ENCODE assay signal across 6 cellular contexts in the genomic region with DNA sequence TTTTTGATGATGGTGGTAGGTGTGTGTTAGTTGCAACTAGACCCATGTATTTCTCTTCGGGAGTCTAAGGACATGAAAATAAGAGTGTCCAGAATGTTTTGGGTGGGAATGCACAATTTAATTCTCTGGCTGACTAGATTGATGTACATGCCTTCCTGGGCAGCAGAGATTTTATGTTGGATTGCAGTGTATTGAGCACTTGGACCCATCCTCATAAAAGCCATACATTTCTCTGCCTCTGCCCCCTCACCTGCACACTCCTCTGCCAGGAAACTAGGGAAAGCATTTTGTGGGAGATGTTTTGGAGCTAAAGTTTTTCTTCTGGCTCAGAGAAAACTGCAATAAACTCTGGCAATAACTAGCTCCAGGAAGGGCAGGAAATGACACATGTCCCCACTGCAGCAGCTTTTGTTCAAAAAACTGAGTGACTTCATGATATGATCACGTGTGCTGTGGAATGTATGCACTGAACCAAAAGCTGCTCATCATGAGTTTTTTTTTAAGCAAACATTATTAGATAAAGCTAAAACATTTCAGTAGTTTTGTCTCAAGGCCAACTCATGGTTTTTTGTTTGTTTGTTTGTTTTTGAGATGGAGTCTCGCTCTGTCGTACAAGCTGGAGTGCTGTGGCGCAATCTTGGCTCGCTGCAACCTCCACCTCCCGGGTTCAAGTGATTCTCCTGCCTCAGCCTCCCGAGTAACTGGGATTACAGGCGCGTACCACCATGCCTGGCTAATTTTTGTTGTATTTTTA.
DNase-seq lines count a peak whose midpoint lies in the region; ATAC-seq and TF ChIP-seq lines count a peak whose summit lies in the region.

No MANE protein-coding gene starts in this region.

- POLR2A ChIA-PET in HEK293 (lab: Yijun Ruan, JAX), result interaction anchor here (0.6 to 1.3 kb wide), 3 partner anchors 15 to 34 kb away, joined by 3 to 4 read pairs (median 3); a partner anchor contains a TSS

- peak; percentile 70 for DNase-seq in adipocyte (ENCODE audit: low read depth)
- DNase-seq in stimulated activated CD8-positive, alpha-beta memory T cell treated with anti-CD3 and anti-CD28 coated beads, Interleukin-4, amount 100 ng/mL, for 48 hours, result no peak

- H3K4me3 ChIP-seq in HEK293 (ENCODE audit: low read depth, low read length) (no peak overlapping the region), adipocyte (ENCODE audit: low read length) (peak overlapping the region; percentile 61), mucosa of rectum (ENCODE audit: low read length in 2 of 2) (no peak overlapping the region)

- H3K27me3 ChIP-seq in adipocyte (replicated peaks; ENCODE audit: control insufficient read depth, insufficient read depth, low read length) (no peaks in the 10 kb centered on the region), mucosa of rectum (ENCODE audit: control insufficient read depth in 2 of 2, insufficient read depth in 2 of 2, low read length in 2 of 2) (no peaks in the 10 kb centered on the region)

- TF ChIP-seq CTCF in HEK293 (tag by site-specific recombination; IDR thresholded peaks at IDR 0.05), result no peak

- H3K36me3 ChIP-seq in HEK293 (ENCODE audit: control insufficient read depth in 2 of 2, insufficient read depth in 1 of 2, low read length in 2 of 2), result peaks cover 7 to 22% of the 10 kb centered on the region in 2 experiments
- H3K36me3 ChIP-seq in adipocyte (ENCODE audit: control insufficient read depth, insufficient read depth, low read length, severe bottlenecking), result peaks cover 16% of the 10 kb centered on the region
- peaks cover under 1 to 10% of the 10 kb centered on the region in 2 donors for H3K36me3 ChIP-seq in mucosa of rectum (ENCODE audit: control insufficient read depth in 2 of 2, insufficient read depth in 2 of 2, low read length in 2 of 2)

- CTCF ChIA-PET in HEK293 (lab: Yijun Ruan, JAX), result interaction anchor here (0.6 to 1.8 kb wide), 4 partner anchors 34 to 359 kb away, joined by 3 to 8 read pairs (median 4); no protein-coding TSS in a partner anchor

- H3K4me1 ChIP-seq in HEK293 (ENCODE audit: control insufficient read depth, insufficient read depth, low read length) (no peaks in the 10 kb centered on the region), adipocyte (ENCODE audit: control insufficient read depth, insufficient read depth, low read length) (peaks cover 25% of the 10 kb centered on the region), mucosa of rectum (ENCODE audit: control insufficient read depth in 2 of 2, insufficient read depth in 2 of 2, low read length in 2 of 2) (peaks cover 0 to 8% of the 10 kb centered on the region in 2 donors)

- H3K9me3 ChIP-seq in HEK293 (ENCODE audit: control insufficient read depth, insufficient read depth, low read depth, low read length) (no peaks in the 10 kb centered on the region), adipocyte (ENCODE audit: control insufficient read depth, low read length) (no peaks in the 10 kb centered on the region), mucosa of rectum (ENCODE audit: control insufficient read depth in 2 of 2, low read length in 2 of 2) (no peaks in the 10 kb centered on the region)

- no peak overlapping the region for H3K27ac ChIP-seq in HEK293 (ENCODE audit: extremely low read depth, low read depth, low read length)
- H3K27ac ChIP-seq in mucosa of rectum (ENCODE audit: low read depth in 2 of 2, low read length in 2 of 2), result peak overlapping the region; percentile 6 to 62

- H3K9ac ChIP-seq in adipocyte (ENCODE audit: low read length) (peak overlapping the region; percentile 71), mucosa of rectum (ENCODE audit: low read depth in 1 of 2, low read length in 2 of 2) (no peak overlapping the region)

- ATAC-seq in GM21737 (IDR thresholded peaks at IDR 0.05; ENCODE audit: unreplicated experiment) (no peak), GM18511 (IDR thresholded peaks at IDR 0.05; ENCODE audit: unreplicated experiment) (no peak)

TF ChIP-seq in HEK293, 187 proteins besides CTCF, POLR2A, EP300 and RAD21 (continues in another document):
- no peak for TF ChIP-seq ZIC2 (tag by site-specific recombination; IDR thresholded peaks at IDR 0.05)
- TF ChIP-seq, protein P1, sequence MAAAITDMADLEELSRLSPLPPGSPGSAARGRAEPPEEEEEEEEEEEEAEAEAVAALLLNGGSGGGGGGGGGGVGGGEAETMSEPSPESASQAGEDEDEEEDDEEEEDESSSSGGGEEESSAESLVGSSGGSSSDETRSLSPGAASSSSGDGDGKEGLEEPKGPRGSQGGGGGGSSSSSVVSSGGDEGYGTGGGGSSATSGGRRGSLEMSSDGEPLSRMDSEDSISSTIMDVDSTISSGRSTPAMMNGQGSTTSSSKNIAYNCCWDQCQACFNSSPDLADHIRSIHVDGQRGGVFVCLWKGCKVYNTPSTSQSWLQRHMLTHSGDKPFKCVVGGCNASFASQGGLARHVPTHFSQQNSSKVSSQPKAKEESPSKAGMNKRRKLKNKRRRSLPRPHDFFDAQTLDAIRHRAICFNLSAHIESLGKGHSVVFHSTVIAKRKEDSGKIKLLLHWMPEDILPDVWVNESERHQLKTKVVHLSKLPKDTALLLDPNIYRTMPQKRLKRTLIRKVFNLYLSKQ (tag by site-specific recombination; IDR thresholded peaks at IDR 0.05; ENCODE audit: borderline replicate concordance), result no peak
- TF ChIP-seq ZNF791 (tag by site-specific recombination; IDR thresholded peaks at IDR 0.05), result no peak
- TF ChIP-seq ZNF510 (tag by site-specific recombination; IDR thresholded peaks at IDR 0.05; ENCODE audit: insufficient replicate concordance), result no peak
- TF ChIP-seq RBAK (tag by site-specific recombination; IDR thresholded peaks at IDR 0.05), result no peak
- no peak for TF ChIP-seq WT1 (tag by site-specific recombination; IDR thresholded peaks at IDR 0.05)
- TF ChIP-seq ZNF146 (tag by site-specific recombination; IDR thresholded peaks at IDR 0.05), result no peak
- TF ChIP-seq ZNF24 (tag by site-specific recombination; IDR thresholded peaks at IDR 0.05), result 0 out of 2 replicates have a peak, but pooled peaks have one; percentile 25
- TF ChIP-seq, protein P2, sequence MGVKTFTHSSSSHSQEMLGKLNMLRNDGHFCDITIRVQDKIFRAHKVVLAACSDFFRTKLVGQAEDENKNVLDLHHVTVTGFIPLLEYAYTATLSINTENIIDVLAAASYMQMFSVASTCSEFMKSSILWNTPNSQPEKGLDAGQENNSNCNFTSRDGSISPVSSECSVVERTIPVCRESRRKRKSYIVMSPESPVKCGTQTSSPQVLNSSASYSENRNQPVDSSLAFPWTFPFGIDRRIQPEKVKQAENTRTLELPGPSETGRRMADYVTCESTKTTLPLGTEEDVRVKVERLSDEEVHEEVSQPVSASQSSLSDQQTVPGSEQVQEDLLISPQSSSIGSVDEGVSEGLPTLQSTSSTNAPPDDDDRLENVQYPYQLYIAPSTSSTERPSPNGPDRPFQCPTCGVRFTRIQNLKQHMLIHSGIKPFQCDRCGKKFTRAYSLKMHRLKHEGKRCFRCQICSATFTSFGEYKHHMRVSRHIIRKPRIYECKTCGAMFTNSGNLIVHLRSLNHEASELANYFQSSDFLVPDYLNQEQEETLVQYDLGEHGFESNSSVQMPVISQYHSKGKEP (tag by site-specific recombination; IDR thresholded peaks at IDR 0.05), result 0 out of 2 replicates have a peak, but pooled peaks have one; percentile 24
- peak; percentile 59 for TF ChIP-seq ZNF366 (tag by site-specific recombination; conservative IDR thresholded peaks at IDR 0.05)
- TF ChIP-seq ZNF394 (tag by site-specific recombination; IDR thresholded peaks at IDR 0.05; ENCODE audit: borderline replicate concordance), result peak; percentile 12; the same call in 1 of the 2 replicates
- TF ChIP-seq ZNF792 (tag by site-specific recombination; IDR thresholded peaks at IDR 0.05), result no peak
- TF ChIP-seq ZNF596 (tag by site-specific recombination; IDR thresholded peaks at IDR 0.05), result no peak
- TF ChIP-seq IKZF3 (tag by site-specific recombination; IDR thresholded peaks at IDR 0.05), result no peak
- no peak for TF ChIP-seq ZNF549 (tag by site-specific recombination; IDR thresholded peaks at IDR 0.05)
- peak; percentile 52; the same call in 1 of the 2 replicates for TF ChIP-seq PRDM1 (tag by site-specific recombination; IDR thresholded peaks at IDR 0.05)
- TF ChIP-seq ZNF837 (tag by site-specific recombination; IDR thresholded peaks at IDR 0.05), result no peak
- TF ChIP-seq, protein P3, sequence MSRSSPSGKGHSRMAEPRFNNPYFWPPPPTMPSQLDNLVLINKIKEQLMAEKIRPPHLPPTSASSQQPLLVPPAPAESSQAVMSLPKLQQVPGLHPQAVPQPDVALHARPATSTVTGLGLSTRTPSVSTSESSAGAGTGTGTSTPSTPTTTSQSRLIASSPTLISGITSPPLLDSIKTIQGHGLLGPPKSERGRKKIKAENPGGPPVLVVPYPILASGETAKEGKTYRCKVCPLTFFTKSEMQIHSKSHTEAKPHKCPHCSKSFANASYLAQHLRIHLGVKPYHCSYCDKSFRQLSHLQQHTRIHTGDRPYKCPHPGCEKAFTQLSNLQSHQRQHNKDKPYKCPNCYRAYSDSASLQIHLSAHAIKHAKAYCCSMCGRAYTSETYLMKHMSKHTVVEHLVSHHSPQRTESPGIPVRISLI (tag by site-specific recombination; IDR thresholded peaks at IDR 0.05), result peak; percentile 90
- TF ChIP-seq ZNF660 (tag by site-specific recombination; IDR thresholded peaks at IDR 0.05), result peak; percentile 72; the same call in 1 of the 2 replicates
- TF ChIP-seq, protein P4, sequence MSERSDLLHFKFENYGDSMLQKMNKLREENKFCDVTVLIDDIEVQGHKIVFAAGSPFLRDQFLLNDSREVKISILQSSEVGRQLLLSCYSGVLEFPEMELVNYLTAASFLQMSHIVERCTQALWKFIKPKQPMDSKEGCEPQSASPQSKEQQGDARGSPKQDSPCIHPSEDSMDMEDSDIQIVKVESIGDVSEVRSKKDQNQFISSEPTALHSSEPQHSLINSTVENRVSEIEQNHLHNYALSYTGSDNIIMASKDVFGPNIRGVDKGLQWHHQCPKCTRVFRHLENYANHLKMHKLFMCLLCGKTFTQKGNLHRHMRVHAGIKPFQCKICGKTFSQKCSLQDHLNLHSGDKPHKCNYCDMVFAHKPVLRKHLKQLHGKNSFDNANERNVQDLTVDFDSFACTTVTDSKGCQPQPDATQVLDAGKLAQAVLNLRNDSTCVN (tag by site-specific recombination; optimal IDR thresholded peaks at IDR 0.05), result no peak
- no peak for TF ChIP-seq HOXD13 (CRISPR knock-in tag; IDR thresholded peaks at IDR 0.05; ENCODE audit: borderline replicate concordance)
